ENCODE assay signal across 27 cellular contexts in the genomic region with DNA sequence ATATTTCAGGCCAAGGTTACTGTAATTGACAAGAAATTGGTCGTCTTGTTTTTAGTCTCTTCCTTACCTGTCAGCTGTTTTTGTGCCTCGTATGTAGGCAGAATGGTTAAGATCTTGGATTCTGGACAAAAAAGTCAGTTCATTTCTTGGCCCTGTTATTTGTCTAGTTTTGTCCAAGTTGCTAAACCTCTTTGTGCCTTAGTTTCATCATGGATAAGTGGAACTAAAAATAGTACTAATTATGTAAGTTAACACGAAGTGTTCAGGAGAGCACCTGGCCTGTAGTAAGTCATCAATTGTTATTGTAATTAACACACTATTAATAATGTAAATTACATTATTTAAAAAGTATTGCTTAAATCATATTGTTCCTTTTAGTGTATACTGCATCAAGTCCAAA.
"Had no signal": no experiment of that assay in that cellular context is flagged by ENCODE, and none has a peak within 500 bp of the region (broad histone marks: within the 10 kb centered on the region; RNA-seq: fewer than 3 reads in every experiment).

No MANE protein-coding gene starts in this region.

- FAIRE-seq: colon, endometrium had no signal

- H3K9me3 ChIP-seq: adrenal gland, body of pancreas, gastrocnemius medialis had no signal

- H3K27ac ChIP-seq: adrenal gland, body of pancreas, foreskin keratinocyte, gastrocnemius medialis had no signal

- H3K27me3 ChIP-seq: adrenal gland, body of pancreas, foreskin keratinocyte, gastrocnemius medialis had no signal

- ATAC-seq: activated CD4-positive, alpha-beta T cell treated with anti-CD3 and anti-CD28 coated beads for 36 hours; activated CD8-positive, alpha-beta memory T cell treated with anti-CD3 and anti-CD28 coated beads, Interleukin-2, amount 10 ng/mL, durations not matched to agents 7 days and 5 days; activated CD8-positive, alpha-beta T cell treated with anti-CD3 and anti-CD28 coated beads, Interleukin-2, amount 10 ng/mL, durations not matched to agents 7 days and 5 days; activated naive CD8-positive, alpha-beta T cell treated with anti-CD3 and anti-CD28 coated beads, Interleukin-2, amount 50 U/mL, for 24 hours; body of pancreas; esophagus mucosa; foreskin keratinocyte; gastrocnemius medialis had no signal

- H3K4me1 ChIP-seq: body of pancreas, foreskin keratinocyte had no signal

- DNase-seq: activated CD4-positive, alpha-beta memory T cell treated with anti-CD3 and anti-CD28 coated beads for 36 hours; activated CD4-positive, alpha-beta T cell treated with anti-CD3 and anti-CD28 coated beads for 36 hours; activated CD4-positive, alpha-beta T cell treated with anti-CD3 and anti-CD28 coated beads, Interleukin-2, amount 10 ng/mL, durations not matched to agents 24 days and 14 days; activated CD4-positive, CD25-positive, alpha-beta regulatory T cell; activated CD4-positive, CD25-positive, alpha-beta regulatory T cell treated with anti-CD3 and anti-CD28 coated beads, Interleukin-2, amount 50 U/mL, for 72 hours; activated CD8-positive, alpha-beta memory T cell treated with anti-CD3 and anti-CD28 coated beads, Interleukin-2, amount 10 ng/mL, durations not matched to agents 7 days and 5 days; activated CD8-positive, alpha-beta memory T cell treated with anti-CD3 and anti-CD28 coated beads, Interleukin-2, amount 50 U/mL, for 4 hours; activated CD8-positive, alpha-beta T cell treated with anti-CD3 and anti-CD28 coated beads, Interleukin-2, amount 10 ng/mL, durations not matched to agents 7 days and 5 days; activated effector memory CD4-positive, alpha-beta T cell treated with anti-CD3 and anti-CD28 coated beads, Interleukin-2, amount 50 U/mL, for 16 hours; activated naive CD4-positive, alpha-beta T cell treated with anti-CD3 and anti-CD28 coated beads for 36 hours; activated naive CD8-positive, alpha-beta T cell treated with anti-CD3 and anti-CD28 coated beads for 36 hours; activated naive CD8-positive, alpha-beta T cell treated with anti-CD3 and anti-CD28 coated beads, Interleukin-2, amount 50 U/mL, for 24 hours; activated T-cell treated with anti-CD3 and anti-CD28 coated beads, Interleukin-2, amount 50 U/mL, for 1 hour; activated T-cell treated with anti-CD3 and anti-CD28 coated beads, Interleukin-2, amount 50 U/mL, for 48 hours; adrenal gland; amygdala; aorta; body of pancreas; caudate nucleus; cortex of kidney; effector CD8-positive, alpha-beta T cell; foreskin keratinocyte; gastrocnemius medialis; glutamatergic neuron had no signal

- H3K36me3 ChIP-seq: adrenal gland, gastrocnemius medialis had no signal

- H3K4me3 ChIP-seq: adrenal gland, body of pancreas, gastrocnemius medialis had no signal
